8 cellular contexts compared by ENCODE assay signal in genomic region chr10:21173433-21173963, GRCh38.
DNase-seq lines count a peak whose midpoint lies in the region; ATAC-seq and TF ChIP-seq lines count a peak whose summit lies in the region.

No MANE protein-coding gene starts in this region.

- ATAC-seq in heart left ventricle = peak in 3 of 4 donors; percentile 6 to 9 (median 7)
- ATAC-seq in gastrocnemius medialis = no peak
- no peak for ATAC-seq in GM18868 (IDR thresholded peaks at IDR 0.05; ENCODE audit: unreplicated experiment)
- ATAC-seq in GM19452 (IDR thresholded peaks at IDR 0.05; ENCODE audit: unreplicated experiment) = no peak

- in situ Hi-C loops in GM23248 (cut with MboI) (no loop called here), gastrocnemius medialis (cut with MboI; ENCODE audit: low sequenced_read_pairs in 4 of 4) (no loop called here)

- H3K9ac ChIP-seq in GM23248 = no peak overlapping the region

- DNase-seq in GM23248 (no peak), heart left ventricle (peak in 2 of 5 donors; percentile 8 to 26), gastrocnemius medialis (no peak), NCI-H2081 (lab: John Stamatoyannopoulos, UW) (no peak), GF-D8 (lab: John Stamatoyannopoulos, UW) (no peak)

- no peaks in the 10 kb centered on the region for H3K36me3 ChIP-seq in GM23248 (ENCODE audit: low read depth)
- no peaks in the 10 kb centered on the region for H3K36me3 ChIP-seq in heart left ventricle
- H3K36me3 ChIP-seq in gastrocnemius medialis = no peaks in the 10 kb centered on the region

- H3K27me3 ChIP-seq in GM23248 (replicated peaks; ENCODE audit: insufficient read depth) = peaks cover 33% of the 10 kb centered on the region
- H3K27me3 ChIP-seq in heart left ventricle = peaks cover 0 to 31% (median 0%) of the 10 kb centered on the region in 9 donors
- peaks cover 20 to 27% (median 23%) of the 10 kb centered on the region in 3 donors for H3K27me3 ChIP-seq in gastrocnemius medialis

- intact Hi-C loops in heart left ventricle (cut with DNase I) (no loop called here), gastrocnemius medialis (cut with DNase I; ENCODE audit: low total_unique reads) (no loop called here)

- no peak overlapping the region for H3K4me2 ChIP-seq in GM23248 (ENCODE audit: unreplicated experiment)

- no peak overlapping the region for H3K27ac ChIP-seq in GM23248
- H3K27ac ChIP-seq in VCaP = peak overlapping the region; percentile 86
- peak overlapping the region in 8 of 12 donors; percentile 25 to 76 (median 60) for H3K27ac ChIP-seq in heart left ventricle
- H3K27ac ChIP-seq in gastrocnemius medialis = no peak overlapping the region

- H4K20me1 ChIP-seq in GM23248 (ENCODE audit: insufficient read depth) = no peaks in the 10 kb centered on the region

- 1 to 2% methylated on average over 41 to 48 of the region's 60 CpGs for WGBS in GM23248 (ENCODE audit: low coverage in 1 of 2, low lambda C conversion rate in 2 of 2, missing lambda C conversion rate in 2 of 2), 2 experiments
- 0 to 1% (median 1%) methylated on average over 24 to 60 of the region's 60 CpGs; no CpG with 5 or more reads in 1 of the 4 donors for WGBS in heart left ventricle, 4 donors

- no peaks in the 10 kb centered on the region for H3K9me2 ChIP-seq in GM23248 (ENCODE audit: insufficient read depth)

- H3F3A ChIP-seq in GM23248 (ENCODE audit: insufficient read depth) = no peaks in the 10 kb centered on the region

- no peak for TF ChIP-seq CTCF in VCaP (conservative IDR thresholded peaks at IDR 0.05)
- no peak for TF ChIP-seq CTCF in heart left ventricle (IDR thresholded peaks at IDR 0.05)
- TF ChIP-seq CTCF in gastrocnemius medialis (IDR thresholded peaks at IDR 0.05 in 4 of 5, conservative IDR thresholded peaks at IDR 0.05 in 1 of 5) = no peak

- H2AFZ ChIP-seq in GM23248 = no peak overlapping the region

- TF ChIP-seq POLR2A in heart left ventricle (IDR thresholded peaks at IDR 0.05) (no peak), gastrocnemius medialis (IDR thresholded peaks at IDR 0.05) (no peak)

- no peaks in the 10 kb centered on the region for H3K4me1 ChIP-seq in GM23248 (ENCODE audit: insufficient read depth)
- peaks cover 0 to 26% (median 6%) of the 10 kb centered on the region in 12 donors for H3K4me1 ChIP-seq in heart left ventricle
- peaks cover 4 to 14% of the 10 kb centered on the region in 2 donors for H3K4me1 ChIP-seq in gastrocnemius medialis

- H3K79me2 ChIP-seq in GM23248 (ENCODE audit: insufficient read depth) = no peaks in the 10 kb centered on the region

- H3K9me3 ChIP-seq in GM23248 (ENCODE audit: low read depth) (no peaks in the 10 kb centered on the region), heart left ventricle (no peaks in the 10 kb centered on the region), gastrocnemius medialis (no peaks in the 10 kb centered on the region)

- H3K4me3 ChIP-seq in GM23248 (peak overlapping the region; percentile 53), heart left ventricle (peak overlapping the region; percentile 50 to 74 (median 62)), gastrocnemius medialis (peak overlapping the region; percentile 47 to 57 (median 50))

Comparison
In these comparisons a context has a peak if more than half of its experiments do, and no peak if none do; other contexts are left out.
1. H3K27ac ChIP-seq: peak in VCaP (single experiment) and heart left ventricle (8 of 12); none in GM23248 (single experiment) and gastrocnemius medialis (0 of 4).
2. ATAC-seq: peak in heart left ventricle (3 of 4); none in gastrocnemius medialis (0 of 2), GM18868 (single experiment) and GM19452 (single experiment).
3. Peak in every context shown above with its lines, with median percentiles within 50 percentile points of each other: H3K4me3 ChIP-seq.